Comparison of ENCODE assay signal across 1 cellular context in genomic region chr4:170242471-170242870, GRCh38.
TF ChIP-seq lines count a peak whose summit lies in the region.

No MANE protein-coding gene starts in this region.

TF ChIP-seq in SK-N-SH, 30 proteins besides CTCF, POLR2A, EP300 and RAD21 (continued from another document):
- TF ChIP-seq RXRA (IDR thresholded peaks at IDR 0.05; ENCODE audit: borderline replicate concordance, low read depth), result no peak
TF ChIP-seq in SK-N-SH: peak in this region for 0.
